Comparison of ENCODE assay signal across 2 cellular contexts in genomic region chr7:101167645-101168411, GRCh38.
TF ChIP-seq lines count a peak whose summit lies in the region.

No MANE protein-coding gene starts in this region.

TF ChIP-seq in A549, 52 proteins besides CTCF, POLR2A, EP300 and RAD21:
- TF ChIP-seq ELK1 (IDR thresholded peaks at IDR 0.05; ENCODE audit: low read depth, low read length) (no peak), RFX5 (IDR thresholded peaks at IDR 0.05) (no peak), NPAS2 (CRISPR knock-in tag; IDR thresholded peaks at IDR 0.05; ENCODE audit: borderline replicate concordance) (no peak), CHD4 (IDR thresholded peaks at IDR 0.05; ENCODE audit: borderline replicate concordance) (no peak), RCOR1 (IDR thresholded peaks at IDR 0.05; ENCODE audit: low read depth, low read length) (no peak), KDM1A (IDR thresholded peaks at IDR 0.05; ENCODE audit: low read depth) (no peak), RNF2 (IDR thresholded peaks at IDR 0.05; ENCODE audit: borderline replicate concordance, low read depth) (no peak), FOSL2 (IDR thresholded peaks at IDR 0.05) (no peak), FOSL2 (CRISPR knock-in tag; IDR thresholded peaks at IDR 0.05) (no peak), MAX (IDR thresholded peaks at IDR 0.05) (no peak), SREBF2 (IDR thresholded peaks at IDR 0.05) (no peak), EHMT2 (IDR thresholded peaks at IDR 0.05; ENCODE audit: low read depth) (no peak), MYC (IDR thresholded peaks at IDR 0.05; ENCODE audit: borderline replicate concordance, low read length) (no peak), NFE2L2 (conservative IDR thresholded peaks at IDR 0.05; ENCODE audit: low read length) (no peak), ZFP36 (IDR thresholded peaks at IDR 0.05; ENCODE audit: borderline replicate concordance, partially characterized antibody) (no peak), ATOH8 (CRISPR knock-in tag; IDR thresholded peaks at IDR 0.05; ENCODE audit: low read depth) (no peak), HEYL (CRISPR knock-in tag; IDR thresholded peaks at IDR 0.05) (no peak)

TF ChIP-seq in WTC11, 78 proteins besides CTCF, POLR2A, EP300 and RAD21:
- TF ChIP-seq NR2C2 (CRISPR knock-in tag; IDR thresholded peaks at IDR 0.05) (no peak), MXD4 (CRISPR knock-in tag; IDR thresholded peaks at IDR 0.05; ENCODE audit: borderline replicate concordance) (no peak), TCF7 (CRISPR knock-in tag; IDR thresholded peaks at IDR 0.05; ENCODE audit: low read depth) (no peak), NR3C1 (CRISPR knock-in tag; conservative IDR thresholded peaks at IDR 0.05; ENCODE audit: low read depth) (no peak), MAX (CRISPR knock-in tag; IDR thresholded peaks at IDR 0.05) (no peak), SMAD3 (CRISPR knock-in tag; IDR thresholded peaks at IDR 0.05; ENCODE audit: borderline replicate concordance) (no peak), JUN (CRISPR knock-in tag; IDR thresholded peaks at IDR 0.05) (no peak), FOXK1 (CRISPR knock-in tag; IDR thresholded peaks at IDR 0.05) (no peak), FOXP1 (CRISPR knock-in tag; IDR thresholded peaks at IDR 0.05; ENCODE audit: borderline replicate concordance) (no peak), ZSCAN18 (CRISPR knock-in tag; IDR thresholded peaks at IDR 0.05) (no peak), E2F4 (CRISPR knock-in tag; IDR thresholded peaks at IDR 0.05; ENCODE audit: borderline replicate concordance, low read depth) (no peak), ZNF425 (CRISPR knock-in tag; conservative IDR thresholded peaks at IDR 0.05) (no peak), EMX1 (CRISPR knock-in tag; IDR thresholded peaks at IDR 0.05) (no peak), NFYB (CRISPR knock-in tag; conservative IDR thresholded peaks at IDR 0.05; ENCODE audit: low read depth) (no peak; the same call in 1 of the 2 replicates), JAZF1 (CRISPR knock-in tag; IDR thresholded peaks at IDR 0.05) (no peak), CREM (CRISPR knock-in tag; IDR thresholded peaks at IDR 0.05) (no peak), ZBTB21 (CRISPR knock-in tag; IDR thresholded peaks at IDR 0.05; ENCODE audit: borderline replicate concordance) (no peak), KAT7 (CRISPR knock-in tag; IDR thresholded peaks at IDR 0.05; ENCODE audit: borderline replicate concordance) (no peak), ATF1 (CRISPR knock-in tag; IDR thresholded peaks at IDR 0.05) (no peak)
